In genomic region chr17:57620576-57620975, GRCh38 we compare ENCODE assay signal across 15 cellular contexts.
DNase-seq lines count a peak whose midpoint lies in the region; ATAC-seq and TF ChIP-seq lines count a peak whose summit lies in the region.
"Had no signal": no experiment of that assay in that cellular context is flagged by ENCODE, and none has a peak within 500 bp of the region (broad histone marks: within the 10 kb centered on the region; RNA-seq: fewer than 3 reads in every experiment).

No MANE protein-coding gene starts in this region.

- H4K20me1 ChIP-seq in DND-41 (ENCODE audit: insufficient read depth, low read length) (peaks cover 6% of the 10 kb centered on the region; the same call in 1 of the 2 replicates), Karpas-422 (ENCODE audit: insufficient read depth, low read depth, low read length) (no peaks in the 10 kb centered on the region), osteoblast (ENCODE audit: insufficient read depth, low read length) (no peaks in the 10 kb centered on the region)

- H3K4me3 ChIP-seq in DND-41 (ENCODE audit: low read depth in 1 of 2, low read length in 2 of 2) (no peak overlapping the region), Karpas-422 (ENCODE audit: low read length) (no peak overlapping the region), osteoblast (ENCODE audit: insufficient read depth, low read length) (no peak overlapping the region)
- H3K4me3 ChIP-seq: GM23248 had no signal

- TF ChIP-seq CTCF in DND-41 (IDR thresholded peaks at IDR 0.05; ENCODE audit: borderline replicate concordance, extremely low read depth, low read length, poor library complexity, severe bottlenecking), result no peak
- no peak for TF ChIP-seq CTCF in osteoblast (IDR thresholded peaks at IDR 0.05; ENCODE audit: extremely low read depth, low read depth, low read length)
- no peak for TF ChIP-seq CTCF in GM10266 (IDR thresholded peaks at IDR 0.05; ENCODE audit: control insufficient read depth, insufficient read depth, low read depth, missing control alignments)

- ATAC-seq in DND-41 (ENCODE audit: insufficient read depth, low read depth), result no peak
- no peak for ATAC-seq in stimulated activated effector memory CD8-positive, alpha-beta T cell treated with anti-CD3 and anti-CD28 coated beads, Interleukin-12 subunit alpha, Interleukin-12 subunit beta, amount 100 ng/mL, for 72 hours
- ATAC-seq: HCT116 had no signal

- peak overlapping the region; percentile 30 for H3K27ac Mint-ChIP-seq in stimulated activated effector memory CD8-positive, alpha-beta T cell treated with anti-CD3 and anti-CD28 coated beads, Interleukin-12 subunit alpha, Interleukin-12 subunit beta, amount 100 ng/mL, for 72 hours
- H3K27ac Mint-ChIP-seq: B cell; CD4-positive, alpha-beta memory T cell had no signal

- H3K79me2 ChIP-seq in DND-41 (ENCODE audit: insufficient read depth, low read length) (peaks cover 86% of the 10 kb centered on the region), Karpas-422 (ENCODE audit: low read length) (peaks cover 63% of the 10 kb centered on the region), osteoblast (ENCODE audit: insufficient read depth, low read length) (no peaks in the 10 kb centered on the region)

- H3K4me2 ChIP-seq in DND-41 (ENCODE audit: insufficient read depth, low read length) (no peak overlapping the region), Karpas-422 (ENCODE audit: low read depth, low read length, poor library complexity, severe bottlenecking) (peak overlapping the region; percentile 81), osteoblast (ENCODE audit: insufficient read depth, low read length) (no peak overlapping the region)

- peak overlapping the region; percentile 49 for H3K27ac ChIP-seq in DND-41 (ENCODE audit: low read length)
- peak overlapping the region; percentile 97 for H3K27ac ChIP-seq in Karpas-422 (ENCODE audit: low read length)
- no peak overlapping the region for H3K27ac ChIP-seq in osteoblast (ENCODE audit: low read depth, low read length)
- H3K27ac ChIP-seq: C4-2B, GM23248 had no signal

- H3K9me2 ChIP-seq in Karpas-422 (replicated peaks; ENCODE audit: insufficient read depth, low read length), result no peaks in the 10 kb centered on the region

- peaks cover 97% of the 10 kb centered on the region for H3K36me3 ChIP-seq in DND-41 (ENCODE audit: insufficient read depth, low read length)
- H3K36me3 ChIP-seq in Karpas-422 (ENCODE audit: insufficient read depth, low read length), result peaks cover 21% of the 10 kb centered on the region; the same call in 1 of the 2 replicates
- H3K36me3 ChIP-seq in osteoblast (ENCODE audit: insufficient read depth, low read length), result no peaks in the 10 kb centered on the region

- no peak overlapping the region for H2AFZ ChIP-seq in DND-41 (ENCODE audit: low read depth, low read length)
- H2AFZ ChIP-seq in Karpas-422 (ENCODE audit: low read length), result no peak overlapping the region
- no peak overlapping the region for H2AFZ ChIP-seq in osteoblast (ENCODE audit: low read length)
- H2AFZ ChIP-seq: GM23248 had no signal

- no peaks in the 10 kb centered on the region for H3K9me3 Mint-ChIP-seq in stimulated activated effector memory CD8-positive, alpha-beta T cell treated with anti-CD3 and anti-CD28 coated beads, Interleukin-12 subunit alpha, Interleukin-12 subunit beta, amount 100 ng/mL, for 72 hours

- H3K4me1 Mint-ChIP-seq in stimulated activated effector memory CD8-positive, alpha-beta T cell treated with anti-CD3 and anti-CD28 coated beads, Interleukin-12 subunit alpha, Interleukin-12 subunit beta, amount 100 ng/mL, for 72 hours, result peaks cover 40% of the 10 kb centered on the region

- H3K9ac ChIP-seq in DND-41 (ENCODE audit: low read depth, low read length), result no peak overlapping the region
- H3K9ac ChIP-seq in Karpas-422 (ENCODE audit: low read length), result peak overlapping the region; percentile 40
- H3K9ac ChIP-seq: GM23248 had no signal

- no peaks in the 10 kb centered on the region for H3K9me3 ChIP-seq in DND-41 (ENCODE audit: insufficient read depth, low read length, severe bottlenecking)
- H3K9me3 ChIP-seq in Karpas-422 (ENCODE audit: low read length), result no peaks in the 10 kb centered on the region
- H3K9me3 ChIP-seq in osteoblast (ENCODE audit: low read depth, low read length), result no peaks in the 10 kb centered on the region

- no peaks in the 10 kb centered on the region for H3K4me1 ChIP-seq in DND-41 (ENCODE audit: insufficient read depth, low read length)
- H3K4me1 ChIP-seq in Karpas-422 (ENCODE audit: low read length), result peaks cover 87% of the 10 kb centered on the region
- peaks cover 3% of the 10 kb centered on the region for H3K4me1 ChIP-seq in osteoblast (ENCODE audit: insufficient read depth, low read length)

- DNase-seq in DND-41 (no peak), Karpas-422 (no peak), osteoblast (ENCODE audit: insufficient read length, low spot score, missing footprints) (peak; percentile 59), SIG-M5 treated with dmso at 0.1 percent for 504 hours (lab: John Stamatoyannopoulos, UW; ENCODE audit: unreplicated experiment) (no peak), GM10266 (ENCODE audit: extremely low spot score) (no peak), NCI-H2171 treated with DMSO at 0.1 percent for 48 hours (lab: John Stamatoyannopoulos, UW) (no peak)
- DNase-seq in stimulated activated effector memory CD8-positive, alpha-beta T cell treated with anti-CD3 and anti-CD28 coated beads, Interleukin-12 subunit alpha, Interleukin-12 subunit beta, amount 100 ng/mL, for 72 hours (ENCODE audit: low spot score in 2 of 2), result no peak
- DNase-seq: CD4-positive, alpha-beta memory T cell; DMS79; EL; GDM1; GM23248 had no signal

- peaks cover 23% of the 10 kb centered on the region for H3K36me3 Mint-ChIP-seq in stimulated activated effector memory CD8-positive, alpha-beta T cell treated with anti-CD3 and anti-CD28 coated beads, Interleukin-12 subunit alpha, Interleukin-12 subunit beta, amount 100 ng/mL, for 72 hours

- H3K27me3 ChIP-seq in DND-41 (ENCODE audit: insufficient read depth, low read length, poor library complexity) (no peaks in the 10 kb centered on the region), Karpas-422 (ENCODE audit: low read length) (no peaks in the 10 kb centered on the region), osteoblast (ENCODE audit: insufficient read depth, low read length) (no peaks in the 10 kb centered on the region)

- no peak overlapping the region for H3K4me3 Mint-ChIP-seq in stimulated activated effector memory CD8-positive, alpha-beta T cell treated with anti-CD3 and anti-CD28 coated beads, Interleukin-12 subunit alpha, Interleukin-12 subunit beta, amount 100 ng/mL, for 72 hours
- H3K4me3 Mint-ChIP-seq: B cell; CD4-positive, alpha-beta memory T cell had no signal
